14 cellular contexts compared by ENCODE assay signal in the genomic region with DNA sequence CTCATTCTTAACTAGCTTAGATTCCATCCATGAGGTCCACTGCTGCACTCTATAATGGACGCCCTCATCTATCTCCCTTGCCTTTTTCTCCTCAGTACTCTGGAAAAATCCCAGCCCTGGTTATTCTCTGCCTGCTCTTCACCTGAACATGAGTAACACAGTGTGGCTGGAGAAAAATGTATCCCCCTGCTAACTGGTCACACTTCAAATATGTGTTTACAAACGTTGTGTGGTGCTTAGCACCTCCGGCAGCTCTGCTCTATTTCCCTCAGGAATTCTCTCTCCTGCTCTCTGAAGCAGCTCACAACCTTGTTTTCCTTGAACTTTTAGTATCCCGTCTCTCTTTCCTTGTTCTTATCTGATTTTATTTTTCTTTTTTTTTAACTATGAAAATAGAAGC.
"Had no signal": no experiment of that assay in that cellular context is flagged by ENCODE, and none has a peak within 500 bp of the region (broad histone marks: within the 10 kb centered on the region; RNA-seq: fewer than 3 reads in every experiment).

No MANE protein-coding gene starts in this region.

- H3K27ac Mint-ChIP-seq: activated CD4-positive, alpha-beta memory T cell treated with anti-CD3 and anti-CD28 coated beads, Interleukin-2, amount 10 ng/mL, durations not matched to agents 7 days and 5 days; activated naive CD8-positive, alpha-beta T cell; memory B cell; nephron; stimulated activated naive CD8-positive, alpha-beta T cell treated with anti-CD3 and anti-CD28 coated beads, Interleukin-15, Interleukin-2, amounts not matched to agents 100 ng/mL and 50 ng/mL, for 24 hours had no signal

- H3K4me3 ChIP-seq: psoas muscle had no signal

- H3K27me3 Mint-ChIP-seq: activated naive CD8-positive, alpha-beta T cell; memory B cell; stimulated activated naive CD8-positive, alpha-beta T cell treated with anti-CD3 and anti-CD28 coated beads, Interleukin-15, Interleukin-2, amounts not matched to agents 100 ng/mL and 50 ng/mL, for 24 hours had no signal

- H3K4me3 Mint-ChIP-seq: activated CD4-positive, alpha-beta memory T cell treated with anti-CD3 and anti-CD28 coated beads, Interleukin-2, amount 10 ng/mL, durations not matched to agents 7 days and 5 days; activated naive CD8-positive, alpha-beta T cell; memory B cell; nephron; stimulated activated naive CD8-positive, alpha-beta T cell treated with anti-CD3 and anti-CD28 coated beads, Interleukin-15, Interleukin-2, amounts not matched to agents 100 ng/mL and 50 ng/mL, for 24 hours had no signal

- ATAC-seq: psoas muscle, sciatic nerve had no signal

- H3K9me3 ChIP-seq: psoas muscle had no signal

- DNase-seq: activated CD4-positive, alpha-beta memory T cell treated with anti-CD3 and anti-CD28 coated beads, Interleukin-2, amount 10 ng/mL, durations not matched to agents 7 days and 5 days; activated CD4-positive, CD25-positive, alpha-beta regulatory T cell treated with anti-CD3 and anti-CD28 coated beads, Interleukin-2, amount 50 U/mL, for 72 hours; activated gamma-delta T cell; activated T-cell treated with anti-CD3 and anti-CD28 coated beads, Interleukin-2, amount 50 U/mL, for 48 hours; aorta; effector memory CD4-positive, alpha-beta T cell; erythroblast; psoas muscle; stimulated activated CD4-positive, alpha-beta T cell treated with anti-CD3 and anti-CD28 coated beads, Interleukin-4, amount 100 ng/mL, for 1 hour had no signal

- H3K4me1 ChIP-seq: psoas muscle had no signal

- H3K27ac ChIP-seq: psoas muscle had no signal
